In genomic region chr13:75407998-75408397, GRCh38 we compare ENCODE assay signal across 39 cellular contexts.
"Had no signal": no experiment of that assay in that cellular context is flagged by ENCODE, and none has a peak within 500 bp of the region (broad histone marks: within the 10 kb centered on the region; RNA-seq: fewer than 3 reads in every experiment).

No MANE protein-coding gene starts in this region.

- H3K36me3 ChIP-seq: adrenal gland, breast epithelium, cardiac muscle cell, gastroesophageal sphincter, heart right ventricle, WERI-Rb-1 had no signal

- H3K4me3 Mint-ChIP-seq: activated B cell treated with CpG ODN at 0.5 μM for 24 hours; activated CD4-positive, alpha-beta memory T cell treated with anti-CD3 and anti-CD28 coated beads for 36 hours; activated CD4-positive, alpha-beta T cell treated with anti-CD3 and anti-CD28 coated beads for 36 hours; activated CD4-positive, alpha-beta T cell treated with anti-CD3 and anti-CD28 coated beads, Interleukin-2, amount 10 ng/mL, durations not matched to agents 24 days and 14 days; activated CD8-positive, alpha-beta memory T cell treated with anti-CD3 and anti-CD28 coated beads, Interleukin-2, amount 10 ng/mL, durations not matched to agents 7 days and 5 days; activated CD8-positive, alpha-beta T cell treated with anti-CD3 and anti-CD28 coated beads, Interleukin-2, amount 10 ng/mL, durations not matched to agents 7 days and 5 days; activated naive CD4-positive, alpha-beta T cell treated with anti-CD3 and anti-CD28 coated beads for 36 hours; activated naive CD4-positive, alpha-beta T cell treated with anti-CD3 and anti-CD28 coated beads, Interleukin-2, amount 50 U/mL, for 24 hours; activated naive CD8-positive, alpha-beta T cell treated with anti-CD3 and anti-CD28 coated beads for 36 hours; activated naive CD8-positive, alpha-beta T cell treated with anti-CD3 and anti-CD28 coated beads, Interleukin-2, amount 50 U/mL, for 24 hours; activated T-helper 1 cell treated with anti-CD3 and anti-CD28 coated beads, Interleukin-12 subunit alpha, Interleukin-12 subunit beta, Interleukin-2, Interleukin-4 antibody, amounts not matched to agents 30 ng/mL and 10 ng/mL and 1 ng/mL, durations not matched to agents 14 hours and 24 hours and 36 hours; dendritic cell treated with granulocyte-macrophage colony-stimulating factor and Interleukin-4, amounts not matched to agents 40 ng/mL and 50 ng/mL, for 4 days; endodermal cell; T-helper 17 cell; T-helper 2 cell treated with Interferon-gamma antibody and Interleukin-4, amounts not matched to agents 5 μg/mL and 100 μg/mL, for 36 hours had no signal

- H3K27me3 ChIP-seq: adrenal gland, body of pancreas, breast epithelium, cardiac muscle cell, dorsolateral prefrontal cortex, foreskin keratinocyte, gastroesophageal sphincter, heart right ventricle had no signal

- H3K9me3 Mint-ChIP-seq: activated B cell treated with CpG ODN at 0.5 μM for 24 hours; activated CD4-positive, alpha-beta memory T cell treated with anti-CD3 and anti-CD28 coated beads for 36 hours; activated CD4-positive, alpha-beta T cell treated with anti-CD3 and anti-CD28 coated beads, Interleukin-2, amount 10 ng/mL, durations not matched to agents 24 days and 14 days; activated naive CD4-positive, alpha-beta T cell treated with anti-CD3 and anti-CD28 coated beads for 36 hours; activated naive CD4-positive, alpha-beta T cell treated with anti-CD3 and anti-CD28 coated beads, Interleukin-2, amount 50 U/mL, for 24 hours; activated naive CD8-positive, alpha-beta T cell treated with anti-CD3 and anti-CD28 coated beads for 36 hours; activated naive CD8-positive, alpha-beta T cell treated with anti-CD3 and anti-CD28 coated beads, Interleukin-2, amount 50 U/mL, for 24 hours; activated T-helper 1 cell treated with anti-CD3 and anti-CD28 coated beads, Interleukin-12 subunit alpha, Interleukin-12 subunit beta, Interleukin-2, Interleukin-4 antibody, amounts not matched to agents 30 ng/mL and 10 ng/mL and 1 ng/mL, durations not matched to agents 14 hours and 24 hours and 36 hours; activated T-helper 2 cell treated with anti-CD3 and anti-CD28 coated beads, Interferon-gamma antibody, Interleukin-2, Interleukin-4, amounts not matched to agents 10 μg/mL and 5 μg/mL and 100 μg/mL, durations not matched to agents 14 hours and 24 hours and 36 hours; endodermal cell; T-helper 2 cell treated with Interferon-gamma antibody and Interleukin-4, amounts not matched to agents 5 μg/mL and 100 μg/mL, for 36 hours had no signal

- H3K9me3 ChIP-seq: adrenal gland, body of pancreas, breast epithelium, gastroesophageal sphincter, heart right ventricle had no signal

- H3K27ac ChIP-seq: adrenal gland, breast epithelium, cardiac muscle cell, coronary artery, dorsolateral prefrontal cortex, foreskin keratinocyte, gastroesophageal sphincter, WERI-Rb-1 had no signal

- H3K4me1 Mint-ChIP-seq: activated B cell treated with CpG ODN at 0.5 μM for 24 hours; activated CD4-positive, alpha-beta T cell treated with anti-CD3 and anti-CD28 coated beads for 36 hours; activated CD4-positive, alpha-beta T cell treated with anti-CD3 and anti-CD28 coated beads, Interleukin-2, amount 10 ng/mL, durations not matched to agents 24 days and 14 days; activated CD8-positive, alpha-beta memory T cell treated with anti-CD3 and anti-CD28 coated beads, Interleukin-2, amount 10 ng/mL, durations not matched to agents 7 days and 5 days; activated naive CD4-positive, alpha-beta T cell treated with anti-CD3 and anti-CD28 coated beads, Interleukin-2, amount 50 U/mL, for 24 hours; activated naive CD8-positive, alpha-beta T cell treated with anti-CD3 and anti-CD28 coated beads for 36 hours; activated naive CD8-positive, alpha-beta T cell treated with anti-CD3 and anti-CD28 coated beads, Interleukin-2, amount 50 U/mL, for 24 hours; endodermal cell; T-helper 17 cell had no signal

- ATAC-seq: activated CD4-positive, alpha-beta T cell treated with anti-CD3 and anti-CD28 coated beads for 36 hours; activated CD8-positive, alpha-beta memory T cell treated with anti-CD3 and anti-CD28 coated beads, Interleukin-2, amount 10 ng/mL, durations not matched to agents 7 days and 5 days; activated CD8-positive, alpha-beta T cell treated with anti-CD3 and anti-CD28 coated beads, Interleukin-2, amount 10 ng/mL, durations not matched to agents 7 days and 5 days; activated naive CD8-positive, alpha-beta T cell treated with anti-CD3 and anti-CD28 coated beads, Interleukin-2, amount 50 U/mL, for 24 hours; esophagus mucosa; foreskin keratinocyte; gastroesophageal sphincter; heart right ventricle; T-helper 17 cell had no signal

- H3K27ac Mint-ChIP-seq: activated B cell treated with CpG ODN at 0.5 μM for 24 hours; activated CD4-positive, alpha-beta memory T cell treated with anti-CD3 and anti-CD28 coated beads for 36 hours; activated CD4-positive, alpha-beta T cell treated with anti-CD3 and anti-CD28 coated beads for 36 hours; activated CD4-positive, alpha-beta T cell treated with anti-CD3 and anti-CD28 coated beads, Interleukin-2, amount 10 ng/mL, durations not matched to agents 24 days and 14 days; activated CD8-positive, alpha-beta memory T cell treated with anti-CD3 and anti-CD28 coated beads, Interleukin-2, amount 10 ng/mL, durations not matched to agents 7 days and 5 days; activated CD8-positive, alpha-beta T cell treated with anti-CD3 and anti-CD28 coated beads, Interleukin-2, amount 10 ng/mL, durations not matched to agents 7 days and 5 days; activated naive CD4-positive, alpha-beta T cell treated with anti-CD3 and anti-CD28 coated beads for 36 hours; activated naive CD4-positive, alpha-beta T cell treated with anti-CD3 and anti-CD28 coated beads, Interleukin-2, amount 50 U/mL, for 24 hours; activated naive CD8-positive, alpha-beta T cell treated with anti-CD3 and anti-CD28 coated beads for 36 hours; activated naive CD8-positive, alpha-beta T cell treated with anti-CD3 and anti-CD28 coated beads, Interleukin-2, amount 50 U/mL, for 24 hours; activated T-helper 1 cell treated with anti-CD3 and anti-CD28 coated beads, Interleukin-12 subunit alpha, Interleukin-12 subunit beta, Interleukin-2, Interleukin-4 antibody, amounts not matched to agents 30 ng/mL and 10 ng/mL and 1 ng/mL, durations not matched to agents 14 hours and 24 hours and 36 hours; activated T-helper 2 cell treated with anti-CD3 and anti-CD28 coated beads, Interferon-gamma antibody, Interleukin-2, Interleukin-4, amounts not matched to agents 10 μg/mL and 5 μg/mL and 100 μg/mL, durations not matched to agents 14 hours and 24 hours and 36 hours; dendritic cell treated with granulocyte-macrophage colony-stimulating factor and Interleukin-4, amounts not matched to agents 40 ng/mL and 50 ng/mL, for 4 days; endodermal cell; T-helper 17 cell; T-helper 2 cell treated with Interferon-gamma antibody and Interleukin-4, amounts not matched to agents 5 μg/mL and 100 μg/mL, for 36 hours had no signal

- H3K4me3 ChIP-seq: adrenal gland, body of pancreas, breast epithelium, cardiac muscle cell, coronary artery, dorsolateral prefrontal cortex, gastroesophageal sphincter had no signal

- H3K27me3 Mint-ChIP-seq: activated CD8-positive, alpha-beta memory T cell treated with anti-CD3 and anti-CD28 coated beads, Interleukin-2, amount 10 ng/mL, durations not matched to agents 7 days and 5 days; activated naive CD8-positive, alpha-beta T cell treated with anti-CD3 and anti-CD28 coated beads for 36 hours; dendritic cell treated with granulocyte-macrophage colony-stimulating factor and Interleukin-4, amounts not matched to agents 40 ng/mL and 50 ng/mL, for 4 days had no signal

- DNase-seq: activated B cell treated with CpG ODN at 0.5 μM for 24 hours; activated CD4-positive, alpha-beta memory T cell treated with anti-CD3 and anti-CD28 coated beads for 36 hours; activated CD4-positive, alpha-beta T cell treated with anti-CD3 and anti-CD28 coated beads for 36 hours; activated CD4-positive, CD25-positive, alpha-beta regulatory T cell treated with anti-CD3 and anti-CD28 coated beads, Interleukin-2, amount 50 U/mL, for 72 hours; activated CD8-positive, alpha-beta memory T cell treated with anti-CD3 and anti-CD28 coated beads, Interleukin-2, amount 10 ng/mL, durations not matched to agents 7 days and 5 days; activated CD8-positive, alpha-beta memory T cell treated with anti-CD3 and anti-CD28 coated beads, Interleukin-2, amount 50 U/mL, for 4 hours; activated CD8-positive, alpha-beta T cell treated with anti-CD3 and anti-CD28 coated beads, Interleukin-2, amount 10 ng/mL, durations not matched to agents 7 days and 5 days; activated effector memory CD4-positive, alpha-beta T cell treated with anti-CD3 and anti-CD28 coated beads, Interleukin-2, amount 50 U/mL, for 16 hours; activated naive CD4-positive, alpha-beta T cell treated with anti-CD3 and anti-CD28 coated beads for 36 hours; activated naive CD8-positive, alpha-beta T cell treated with anti-CD3 and anti-CD28 coated beads for 36 hours; activated naive CD8-positive, alpha-beta T cell treated with anti-CD3 and anti-CD28 coated beads, Interleukin-2, amount 50 U/mL, for 24 hours; activated T-cell treated with anti-CD3 and anti-CD28 coated beads, Interleukin-2, amount 50 U/mL, for 1 hour; activated T-cell treated with anti-CD3 and anti-CD28 coated beads, Interleukin-2, amount 50 U/mL, for 48 hours; adrenal gland; amygdala; aorta; central memory CD4-positive, alpha-beta T cell; cerebellar nuclear complex; dorsolateral prefrontal cortex; effector memory CD4-positive, alpha-beta T cell; endodermal cell; foreskin keratinocyte; heart right ventricle; T-helper 1 cell; T-helper 17 cell; T1000; WERI-Rb-1 had no signal

- H3K36me3 Mint-ChIP-seq: activated CD4-positive, alpha-beta memory T cell treated with anti-CD3 and anti-CD28 coated beads for 36 hours; activated CD8-positive, alpha-beta memory T cell treated with anti-CD3 and anti-CD28 coated beads, Interleukin-2, amount 10 ng/mL, durations not matched to agents 7 days and 5 days; activated naive CD4-positive, alpha-beta T cell treated with anti-CD3 and anti-CD28 coated beads, Interleukin-2, amount 50 U/mL, for 24 hours; activated naive CD8-positive, alpha-beta T cell treated with anti-CD3 and anti-CD28 coated beads for 36 hours had no signal

- H3K4me1 ChIP-seq: body of pancreas, breast epithelium, foreskin keratinocyte had no signal
